ENCODE assay signal across 12 cellular contexts in the genomic region with DNA sequence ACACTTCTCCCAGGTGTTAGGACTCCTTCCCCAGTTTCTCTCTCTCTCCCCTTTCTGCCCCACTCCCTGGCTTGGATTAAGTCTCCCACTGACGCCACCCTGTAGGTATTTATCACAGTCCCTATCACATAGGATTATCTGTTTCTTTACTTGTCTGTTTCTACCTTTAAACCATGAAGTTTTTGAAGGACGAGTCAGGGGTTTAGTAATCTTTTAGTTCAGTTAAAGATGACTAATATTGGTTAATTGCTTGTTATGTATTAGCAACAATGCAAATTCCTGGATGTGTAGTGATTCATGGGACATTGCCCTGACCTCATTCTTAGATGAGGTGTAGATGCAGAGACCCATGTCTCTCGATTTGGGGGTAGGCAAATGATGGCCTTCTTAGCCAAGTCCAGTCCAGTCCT. TPM values are rescaled to one million over a fixed set of nuclear protein-coding genes. Genes with fewer than 3 reads are reported as not detected.
DNase-seq lines count a peak whose midpoint lies in the region; ATAC-seq and TF ChIP-seq lines count a peak whose summit lies in the region.
"Had no signal": no experiment of that assay in that cellular context is flagged by ENCODE, and none has a peak within 500 bp of the region (broad histone marks: within the 10 kb centered on the region; RNA-seq: fewer than 3 reads in every experiment).

No MANE protein-coding gene starts in this region.

- H3K4me2 ChIP-seq in SK-N-SH: peak overlapping the region; percentile 61
- peak overlapping the region; percentile 62 for H3K4me2 ChIP-seq in smooth muscle cell

- H3K27ac ChIP-seq in SK-N-SH (ENCODE audit: low read depth in 2 of 2, low read length in 1 of 2) (peak overlapping the region in 1 of 2 experiments; percentile 76; a peak in 2 of 4 replicates), smooth muscle cell (ENCODE audit: low read depth) (peak overlapping the region; percentile 90)

- ATAC-seq in HG03378 (IDR thresholded peaks at IDR 0.05; ENCODE audit: unreplicated experiment): no peak
- no peak for ATAC-seq in GM18505 (IDR thresholded peaks at IDR 0.05; ENCODE audit: unreplicated experiment)

- no peak for TF ChIP-seq RAD21 in SK-N-SH (IDR thresholded peaks at IDR 0.05; ENCODE audit: low read length)

- 13% methylated on average over 3 of the region's 3 CpGs for WGBS in SK-N-SH (ENCODE audit: low lambda C conversion rate)
- WGBS in smooth muscle cell (ENCODE audit: low lambda C conversion rate): 21% methylated on average over 3 of the region's 3 CpGs

- H3K9ac ChIP-seq in SK-N-SH (peak overlapping the region; percentile 40; the same call in 1 of the 2 replicates), smooth muscle cell (ENCODE audit: low read depth) (peak overlapping the region; percentile 51)

- H3K9me2 ChIP-seq in SK-N-SH: no peaks in the 10 kb centered on the region

- TF ChIP-seq CTCF in SK-N-SH (IDR thresholded peaks at IDR 0.05) (no peak), smooth muscle cell (IDR thresholded peaks at IDR 0.05; ENCODE audit: borderline replicate concordance, insufficient read depth, poor library complexity, severe bottlenecking) (no peak), GM13976 (IDR thresholded peaks at IDR 0.05; ENCODE audit: borderline replicate concordance, control extremely low read depth, extremely low read depth, insufficient read depth, missing control alignments) (no peak)

- H4K20me1 ChIP-seq in SK-N-SH (ENCODE audit: insufficient read depth) (peaks cover 58% of the 10 kb centered on the region), smooth muscle cell (ENCODE audit: low read depth) (peaks cover 72% of the 10 kb centered on the region)

- CTCF ChIA-PET in SK-N-SH (lab: Yijun Ruan, JAX): no interaction called here

- in situ Hi-C loops in GM13976 (cut with MboI; ENCODE audit: low sequenced_read_pairs, unreplicated experiment): no loop called here

- DNase-seq in HCEC 1CT (peak; percentile 88), SK-N-SH (no peak), fibroblast of peridontal ligament (ENCODE audit: extremely low read depth) (peak; percentile 53), smooth muscle cell (lab: John Stamatoyannopoulos, UW; ENCODE audit: unreplicated experiment) (no peak), NCI-H748 treated with DMSO at 0.1 percent for 48 hours (lab: John Stamatoyannopoulos, UW) (no peak), GM13976 (ENCODE audit: low spot score) (no peak)
- DNase-seq: activated CD4-positive, alpha-beta T cell treated with anti-CD3 and anti-CD28 coated beads, Interleukin-2, amount 10 ng/mL, durations not matched to agents 24 days and 14 days; effector CD4-positive, alpha-beta T cell; left colon; NCI-H1694 treated with DMSO at 0.1 percent for 48 hours had no signal

- H3K27me3 ChIP-seq in SK-N-SH (ENCODE audit: insufficient read depth) (no peaks in the 10 kb centered on the region), smooth muscle cell (ENCODE audit: low read depth) (no peaks in the 10 kb centered on the region)

- H3K36me3 ChIP-seq in SK-N-SH (replicated peaks in 1 of 2; ENCODE audit: control insufficient read depth in 1 of 2, insufficient read depth in 2 of 2, low read length in 1 of 2): peaks cover 5 to 8% of the 10 kb centered on the region in 2 experiments
- no peaks in the 10 kb centered on the region for H3K36me3 ChIP-seq in smooth muscle cell (ENCODE audit: low read depth)

- H2AFZ ChIP-seq in SK-N-SH (ENCODE audit: low read depth) (no peak overlapping the region), smooth muscle cell (ENCODE audit: low read depth) (no peak overlapping the region)

- H3F3A ChIP-seq in SK-N-SH (replicated peaks; ENCODE audit: insufficient read depth) (peaks cover 7% of the 10 kb centered on the region), smooth muscle cell (ENCODE audit: low read depth) (peaks cover 6% of the 10 kb centered on the region)

- peaks cover 100% of the 10 kb centered on the region for H3K79me2 ChIP-seq in SK-N-SH (ENCODE audit: insufficient read depth)
- peaks cover 97% of the 10 kb centered on the region for H3K79me2 ChIP-seq in smooth muscle cell (ENCODE audit: low read depth)

- H3K4me3 ChIP-seq in SK-N-SH (ENCODE audit: low read depth in 2 of 2, low read length in 1 of 2) (no peak overlapping the region; a peak in 1 of 4 replicates), smooth muscle cell (no peak overlapping the region)

- peaks cover 40 to 64% of the 10 kb centered on the region in 2 experiments for H3K4me1 ChIP-seq in SK-N-SH (ENCODE audit: control insufficient read depth in 1 of 2, insufficient read depth in 2 of 2, low read depth in 1 of 2, low read length in 1 of 2)
- H3K4me1 ChIP-seq in smooth muscle cell (ENCODE audit: low read depth): peaks cover 65% of the 10 kb centered on the region

- no peak for TF ChIP-seq POLR2A in GM18505 (IDR thresholded peaks at IDR 0.05; ENCODE audit: borderline replicate concordance, extremely low read depth, insufficient read depth, insufficient read length)

- no peaks in the 10 kb centered on the region for H3K9me3 ChIP-seq in SK-N-SH
- no peaks in the 10 kb centered on the region for H3K9me3 ChIP-seq in smooth muscle cell (replicated peaks; ENCODE audit: low read depth)

- peak in 1 of 2 experiments; percentile 75; a peak in 1 of 4 replicates for TF ChIP-seq EP300 in SK-N-SH (IDR thresholded peaks at IDR 0.05; ENCODE audit: borderline replicate concordance in 1 of 2, low read depth in 1 of 2, low read length in 1 of 2)

- POLR2A ChIA-PET in SK-N-SH (lab: Yijun Ruan, JAX): no interaction called here

TF ChIP-seq in SK-N-SH, 30 proteins besides CTCF, POLR2A, EP300 and RAD21 (continues in another document):
- TF ChIP-seq, protein P1, sequence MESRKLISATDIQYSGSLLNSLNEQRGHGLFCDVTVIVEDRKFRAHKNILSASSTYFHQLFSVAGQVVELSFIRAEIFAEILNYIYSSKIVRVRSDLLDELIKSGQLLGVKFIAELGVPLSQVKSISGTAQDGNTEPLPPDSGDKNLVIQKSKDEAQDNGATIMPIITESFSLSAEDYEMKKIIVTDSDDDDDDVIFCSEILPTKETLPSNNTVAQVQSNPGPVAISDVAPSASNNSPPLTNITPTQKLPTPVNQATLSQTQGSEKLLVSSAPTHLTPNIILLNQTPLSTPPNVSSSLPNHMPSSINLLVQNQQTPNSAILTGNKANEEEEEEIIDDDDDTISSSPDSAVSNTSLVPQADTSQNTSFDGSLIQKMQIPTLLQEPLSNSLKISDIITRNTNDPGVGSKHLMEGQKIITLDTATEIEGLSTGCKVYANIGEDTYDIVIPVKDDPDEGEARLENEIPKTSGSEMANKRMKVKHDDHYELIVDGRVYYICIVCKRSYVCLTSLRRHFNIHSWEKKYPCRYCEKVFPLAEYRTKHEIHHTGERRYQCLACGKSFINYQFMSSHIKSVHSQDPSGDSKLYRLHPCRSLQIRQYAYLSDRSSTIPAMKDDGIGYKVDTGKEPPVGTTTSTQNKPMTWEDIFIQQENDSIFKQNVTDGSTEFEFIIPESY (IDR thresholded peaks at IDR 0.05; ENCODE audit: borderline replicate concordance, low read depth): no peak
- TF ChIP-seq FOSL2 (IDR thresholded peaks at IDR 0.05; ENCODE audit: borderline replicate concordance, low read depth) (peak; percentile 80; the same call in 1 of the 2 replicates), SMC3 (IDR thresholded peaks at IDR 0.05; ENCODE audit: low read depth, low read length) (no peak), MXI1 (IDR thresholded peaks at IDR 0.05; ENCODE audit: low read depth, low read length) (no peak), RCOR1 (IDR thresholded peaks at IDR 0.05; ENCODE audit: low read length) (no peak), NRF1 (IDR thresholded peaks at IDR 0.05; ENCODE audit: low read depth, low read length) (no peak)
- TF ChIP-seq, protein P2, sequence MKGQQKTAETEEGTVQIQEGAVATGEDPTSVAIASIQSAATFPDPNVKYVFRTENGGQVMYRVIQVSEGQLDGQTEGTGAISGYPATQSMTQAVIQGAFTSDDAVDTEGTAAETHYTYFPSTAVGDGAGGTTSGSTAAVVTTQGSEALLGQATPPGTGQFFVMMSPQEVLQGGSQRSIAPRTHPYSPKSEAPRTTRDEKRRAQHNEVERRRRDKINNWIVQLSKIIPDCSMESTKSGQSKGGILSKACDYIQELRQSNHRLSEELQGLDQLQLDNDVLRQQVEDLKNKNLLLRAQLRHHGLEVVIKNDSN (IDR thresholded peaks at IDR 0.05; ENCODE audit: borderline replicate concordance, low read depth): no peak
- TF ChIP-seq, protein P3, sequence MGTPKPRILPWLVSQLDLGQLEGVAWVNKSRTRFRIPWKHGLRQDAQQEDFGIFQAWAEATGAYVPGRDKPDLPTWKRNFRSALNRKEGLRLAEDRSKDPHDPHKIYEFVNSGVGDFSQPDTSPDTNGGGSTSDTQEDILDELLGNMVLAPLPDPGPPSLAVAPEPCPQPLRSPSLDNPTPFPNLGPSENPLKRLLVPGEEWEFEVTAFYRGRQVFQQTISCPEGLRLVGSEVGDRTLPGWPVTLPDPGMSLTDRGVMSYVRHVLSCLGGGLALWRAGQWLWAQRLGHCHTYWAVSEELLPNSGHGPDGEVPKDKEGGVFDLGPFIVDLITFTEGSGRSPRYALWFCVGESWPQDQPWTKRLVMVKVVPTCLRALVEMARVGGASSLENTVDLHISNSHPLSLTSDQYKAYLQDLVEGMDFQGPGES (IDR thresholded peaks at IDR 0.05; ENCODE audit: low read depth, low read length): no peak

RNA-seq across cellular contexts. Expression of a gene that starts 6.4 kb away (rescaled TPM):
- 90.4 and 101 TPM in 2 replicates for polyA plus RNA-seq in SK-N-SH (2012; rRNA removed)
- 123 and 125 TPM in 2 replicates for polyA plus RNA-seq in SK-N-SH (2012; cell fraction: cytosol; rRNA removed)
- polyA plus RNA-seq in SK-N-SH (2012; cell fraction: nucleus; rRNA removed): 56.1 and 106 TPM in 2 replicates
- total RNA-seq in smooth muscle cell: 137 and 156 TPM in 2 replicates
- polyA plus RNA-seq in smooth muscle cell: 64.9 and 71.0 TPM in 2 replicates

Comparison
In these comparisons a context has a peak if more than half of its experiments do, and no peak if none do; other contexts are left out.
1. DNase-seq: peak in HCEC 1CT (single experiment) and fibroblast of peridontal ligament (single experiment); none in SK-N-SH (single experiment), smooth muscle cell (single experiment), NCI-H748 treated with DMSO at 0.1 percent for 48 hours (single experiment) and GM13976 (single experiment).